19 cellular contexts compared by ENCODE assay signal in genomic region chr1:1752190-1752589, GRCh38. TPM values are rescaled to one million over a fixed set of nuclear protein-coding genes. Genes with fewer than 3 reads are reported as not detected.
A peak's percentile ranks its signal among the peaks of the same experiment; 100 is the strongest.
DNase-seq lines count a peak whose midpoint lies in the region; ATAC-seq, FAIRE-seq and TF ChIP-seq lines count a peak whose summit lies in the region.
"Had no signal": no experiment of that assay in that cellular context is flagged by ENCODE, and none has a peak within 500 bp of the region (broad histone marks: within the 10 kb centered on the region; RNA-seq: fewer than 3 reads in every experiment).

No MANE protein-coding gene starts in this region.

- H3K9me3 ChIP-seq in mesodermal cell (ENCODE audit: control insufficient read depth, low read length) (no peaks in the 10 kb centered on the region), mammary epithelial cell (replicated peaks; ENCODE audit: insufficient read depth, low read length) (no peaks in the 10 kb centered on the region)
- H3K9me3 ChIP-seq: BE2C, MG63 had no signal

- H3K4me3 Mint-ChIP-seq in WTC11, result no peak overlapping the region
- H3K4me3 Mint-ChIP-seq: CD4-positive, alpha-beta T cell had no signal

- DNase-seq in left cardiac atrium, result peak; percentile 5
- DNase-seq in Right ventricle myocardium inferior (ENCODE audit: missing footprints), result no peak
- DNase-seq in WTC11 (ENCODE audit: low spot score), result no peak
- DNase-seq in urothelium cell line (ENCODE audit: low spot score), result no peak
- no peak for DNase-seq in mammary epithelial cell
- no peak for DNase-seq in amygdala (lab: John Stamatoyannopoulos, UW)
- DNase-seq: BE2C; CD4-positive, alpha-beta T cell; DMS53; HCEC 1CT; Karpas-422; MG63; NCI-H1105; NCI-H187 treated with DMSO at 0.1 percent for 48 hours; NK-92 treated with Interleukin-12 subunit alpha and Interleukin-12 subunit beta, amount 100 ng/mL, for 24 hours; OCI-M1 had no signal

- no peak for TF ChIP-seq CTCF in WTC11 (IDR thresholded peaks at IDR 0.05)
- no peak for TF ChIP-seq CTCF in mammary epithelial cell (conservative IDR thresholded peaks at IDR 0.05 in 1 of 2, IDR thresholded peaks at IDR 0.05 in 1 of 2; ENCODE audit: extremely low read depth in 1 of 2, insufficient read depth in 1 of 2, low read depth in 1 of 2, low read length in 2 of 2)

- no peak for ATAC-seq in left cardiac atrium
- ATAC-seq in Right ventricle myocardium inferior, result no peak
- ATAC-seq in WTC11, result no peak
- ATAC-seq in GM18909 (IDR thresholded peaks at IDR 0.05; ENCODE audit: poor library complexity, unreplicated experiment), result no peak

- H3K79me2 ChIP-seq in mammary epithelial cell (ENCODE audit: insufficient read depth, low read length), result no peaks in the 10 kb centered on the region

- no peak overlapping the region for H3K4me3 ChIP-seq in mesodermal cell (ENCODE audit: extremely low read depth, insufficient read depth, low read length, poor library complexity, severe bottlenecking)
- no peak overlapping the region for H3K4me3 ChIP-seq in mammary epithelial cell (replicated peaks in 1 of 3; ENCODE audit: insufficient read depth in 1 of 3, low read depth in 2 of 3, low read length in 3 of 3)
- H3K4me3 ChIP-seq: MG63 had no signal

- peaks cover 4% of the 10 kb centered on the region for H3K4me1 Mint-ChIP-seq in WTC11

- peak overlapping the region; percentile 23 for H3K27ac ChIP-seq in mesodermal cell (ENCODE audit: low read depth, low read length, severe bottlenecking)
- H3K27ac ChIP-seq in mammary epithelial cell (ENCODE audit: insufficient read depth, low read depth, low read length), result no peak overlapping the region
- H3K27ac ChIP-seq: 22Rv1 had no signal

- dilution Hi-C loops in mammary epithelial cell (cut with HindIII; ENCODE audit: low sequenced_read_pairs), result no loop called here

- H3K27me3 ChIP-seq in mammary epithelial cell (ENCODE audit: insufficient read depth, low read length), result no peaks in the 10 kb centered on the region
- H3K27me3 ChIP-seq: BE2C, MG63 had no signal

- POLR2A ChIA-PET in WTC11 (lab: Charles Lee), result no interaction called here

- H3K27ac Mint-ChIP-seq in WTC11, result peak overlapping the region; percentile 78; the same call in 1 of the 2 replicates
- H3K27ac Mint-ChIP-seq: CD4-positive, alpha-beta T cell had no signal

- CTCF ChIA-PET in WTC11 (lab: Charles Lee), result interaction anchor here (1.1 to 1.3 kb wide), 2 partner anchors 154 to 157 kb away, joined by 3 to 5 read pairs; no protein-coding TSS in a partner anchor
- CTCF ChIA-PET in mammary epithelial cell (lab: Charles Lee; ENCODE audit: low non-redundant PET), result no interaction called here

- FAIRE-seq in urothelium cell line (lab: Jason Lieb, UNC), result no peak

- intact Hi-C loops in left cardiac atrium (cut with DNase I) (no loop called here), Right ventricle myocardium inferior (cut with DNase I) (no loop called here), mammary epithelial cell (cut with micrococcal nuclease) (no loop called here)

- no peaks in the 10 kb centered on the region for H3K9me3 Mint-ChIP-seq in WTC11
- H3K9me3 Mint-ChIP-seq: CD4-positive, alpha-beta T cell had no signal

- H3K9ac ChIP-seq in mammary epithelial cell (ENCODE audit: insufficient read depth, low read length), result no peak overlapping the region

- H4K20me1 ChIP-seq in mammary epithelial cell (ENCODE audit: insufficient read depth, low read length), result no peaks in the 10 kb centered on the region

- in situ Hi-C loops in mammary epithelial cell (cut with MboI; ENCODE audit: low sequenced_read_pairs in 2 of 2), result no loop called here

- H3K36me3 ChIP-seq in mesodermal cell (ENCODE audit: control insufficient read depth, insufficient read depth, low read length) (peaks cover 35% of the 10 kb centered on the region), mammary epithelial cell (ENCODE audit: insufficient read depth, low read length) (peaks cover 11% of the 10 kb centered on the region)

- no peak overlapping the region for H3K4me2 ChIP-seq in mammary epithelial cell (ENCODE audit: insufficient read depth, low read depth, low read length)

- no peak overlapping the region for H2AFZ ChIP-seq in mammary epithelial cell (ENCODE audit: low read depth, low read length)

- BruUV-seq in mammary epithelial cell (replicated peaks; lab: Mats Ljungman, UMichigan), result no TSS peak

- 90% methylated on average over 9 to 11 of the region's 11 CpGs for WGBS in mesodermal cell (ENCODE audit: insufficient coverage in 2 of 2), 2 experiments
- 90% methylated on average over 11 of the region's 11 CpGs for WGBS in mammary epithelial cell (ENCODE audit: low coverage, missing lambda C conversion rate)

- peaks cover 27% of the 10 kb centered on the region for H3K36me3 Mint-ChIP-seq in WTC11

- no peaks in the 10 kb centered on the region for H3K27me3 Mint-ChIP-seq in WTC11 (ENCODE audit: low read depth)
- H3K27me3 Mint-ChIP-seq: CD4-positive, alpha-beta T cell had no signal

- H3K4me1 ChIP-seq in mesodermal cell (ENCODE audit: control insufficient read depth, insufficient read depth, low read length, poor library complexity, severe bottlenecking), result no peaks in the 10 kb centered on the region
- H3K4me1 ChIP-seq in mammary epithelial cell (ENCODE audit: insufficient read depth, low read length), result no peaks in the 10 kb centered on the region
- H3K4me1 ChIP-seq: BE2C had no signal

TF ChIP-seq in WTC11, 78 proteins besides CTCF, POLR2A, EP300 and RAD21:
- TF ChIP-seq NFYB (CRISPR knock-in tag; conservative IDR thresholded peaks at IDR 0.05; ENCODE audit: low read depth) (no peak), SMAD3 (CRISPR knock-in tag; IDR thresholded peaks at IDR 0.05; ENCODE audit: borderline replicate concordance) (no peak), JUN (CRISPR knock-in tag; IDR thresholded peaks at IDR 0.05) (no peak), ATF3 (CRISPR knock-in tag; conservative IDR thresholded peaks at IDR 0.05) (no peak), ZNF423 (CRISPR knock-in tag; IDR thresholded peaks at IDR 0.05) (no peak), RORB (CRISPR knock-in tag; IDR thresholded peaks at IDR 0.05) (no peak), ZNF121 (CRISPR knock-in tag; IDR thresholded peaks at IDR 0.05) (no peak)

RNA-seq across cellular contexts. Expression of gene NADK, which starts 26.1 kb away (rescaled TPM):
- total RNA-seq in left cardiac atrium (10 to 100 TPM; 39.4 to 53.9 TPM), Right ventricle myocardium inferior (26.9 TPM), WTC11 (2021) (106 to 124 TPM (median 119 TPM) in 3 replicates), mammary epithelial cell (10 to 100 TPM; 34.2 to 67.8 TPM)
- polyA plus RNA-seq in mesodermal cell (2013, experiment 1 of 2), result 49.1 TPM
- polyA plus RNA-seq in mesodermal cell (2013, experiment 2 of 2), result 43.9 TPM
- polyA plus RNA-seq in mammary epithelial cell, result 41.0 TPM
- 39.0 TPM for polyA minus RNA-seq in mammary epithelial cell

RNA-seq across cellular contexts. Expression of gene CDK11A, which starts 28.0 kb away (rescaled TPM):
- 10 to 100 TPM; 19.1 to 21.1 TPM for total RNA-seq in left cardiac atrium
- total RNA-seq in Right ventricle myocardium inferior, result 20.8 TPM
- total RNA-seq in WTC11 (2021), result 47.8 to 54.7 TPM (median 52.0 TPM) in 3 replicates
- polyA plus RNA-seq in mesodermal cell (2013, experiment 1 of 2), result 39.0 TPM
- 31.9 TPM for polyA plus RNA-seq in mesodermal cell (2013, experiment 2 of 2)
- total RNA-seq in mammary epithelial cell, result 10 to 100 TPM in 1 of 2 donors, 1 to 10 TPM in 1; 9.8 to 48.0 TPM
- polyA plus RNA-seq in mammary epithelial cell, result 4.3 TPM
- 1.8 TPM for polyA minus RNA-seq in mammary epithelial cell

RNA-seq across cellular contexts. Expression of gene SLC35E2B, which starts 59.6 kb away (rescaled TPM):
- total RNA-seq in left cardiac atrium, result 10 to 100 TPM; 15.3 to 24.6 TPM
- total RNA-seq in Right ventricle myocardium inferior, result 20.3 TPM
- 51.3 to 51.6 TPM (median 51.6 TPM) in 3 replicates for total RNA-seq in WTC11 (2021)
- 49.5 TPM for polyA plus RNA-seq in mesodermal cell (2013, experiment 1 of 2)
- polyA plus RNA-seq in mesodermal cell (2013, experiment 2 of 2), result 40.4 TPM
- total RNA-seq in mammary epithelial cell, result 10 to 100 TPM; 21.0 to 32.6 TPM
- polyA plus RNA-seq in mammary epithelial cell, result 8.5 TPM
- polyA minus RNA-seq in mammary epithelial cell, result 20.2 TPM
